ENCODE assay signal across 1 cellular context in genomic region chr2:118834440-118834810, GRCh38.
TF ChIP-seq lines count a peak whose summit lies in the region.

No MANE protein-coding gene starts in this region.

TF ChIP-seq in GM23338, 12 proteins besides CTCF, POLR2A, EP300 and RAD21:
- no peak for TF ChIP-seq EZH2 (IDR thresholded peaks at IDR 0.05; ENCODE audit: low read depth, unreplicated experiment)
- peak; percentile 87 for TF ChIP-seq EZH2phosphoT487 (IDR thresholded peaks at IDR 0.05; ENCODE audit: unreplicated experiment)
